In the genomic region with DNA sequence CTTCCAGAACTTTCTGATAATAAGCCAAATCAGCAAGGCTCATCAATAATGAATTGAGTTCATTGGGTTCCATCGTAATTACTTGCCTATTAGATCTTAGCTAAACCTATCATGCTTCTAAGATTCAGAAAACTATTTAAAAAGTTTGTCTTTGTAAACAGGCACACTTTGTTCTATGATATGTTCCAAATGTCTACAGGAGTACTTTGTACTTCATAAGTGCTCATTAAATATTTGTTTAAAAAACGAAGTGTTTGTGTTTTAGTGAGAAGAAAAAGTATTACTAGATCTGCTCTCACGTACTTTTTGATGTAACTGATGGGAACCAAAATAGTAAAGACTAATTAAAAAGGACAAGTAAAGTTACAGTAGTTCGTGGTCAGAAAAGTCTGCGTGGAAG, we compare ENCODE assay signal across 34 cellular contexts.
"Had no signal": no experiment of that assay in that cellular context is flagged by ENCODE, and none has a peak within 500 bp of the region (broad histone marks: within the 10 kb centered on the region; RNA-seq: fewer than 3 reads in every experiment).

No MANE protein-coding gene starts in this region.

- DNase-seq: Karpas-422, KBM-7, MG63, NCI-H1048, NCI-H1092 treated with DMSO at 0.1 percent for 48 hours, NCI-H1105 treated with DMSO at 0.1 percent for 48 hours, NCI-H1417, NCI-H1436, NCI-H146, NCI-H1694, NCI-H187, NCI-H1930, NCI-H2029 treated with DMSO at 0.1 percent for 48 hours, NCI-H2081 treated with DMSO at 0.1 percent for 48 hours, NCI-H2107, NCI-H2171, NCI-H226, NCI-H446 treated with DMSO at 0.1 percent for 48 hours, NCI-H510A, NCI-H524, NCI-H526, NCI-H69, NCI-H748 treated with DMSO at 0.1 percent for 48 hours, NCI-H82, PC-9, SHP77, SIG-M5, SJCRH30 had no signal

- H3K4me1 ChIP-seq: SJCRH30 had no signal

- ATAC-seq: Panc1, Right ventricle myocardium inferior, SK-N-SH treated with all-trans-retinoic acid at 6 μM for 48 hours had no signal

- H3K36me3 ChIP-seq: MG63, SJCRH30 had no signal

- H3K27me3 ChIP-seq: MG63, SJCRH30 had no signal

- H3K4me3 ChIP-seq: MG63, PC-9, SJCRH30, SK-N-MC had no signal

- H3K27ac ChIP-seq: KMS-11, PC-9, RWPE1, SJCRH30, SK-N-MC had no signal

- H3K9me3 ChIP-seq: MG63, SJCRH30 had no signal
